In genomic region chr22:20648306-20648903, GRCh38 we compare ENCODE assay signal across 25 cellular contexts.
A peak's percentile ranks its signal among the peaks of the same experiment; 100 is the strongest.
DNase-seq lines count a peak whose midpoint lies in the region; ATAC-seq, FAIRE-seq and TF ChIP-seq lines count a peak whose summit lies in the region.
"Had no signal": no experiment of that assay in that cellular context is flagged by ENCODE, and none has a peak within 500 bp of the region (broad histone marks: within the 10 kb centered on the region; RNA-seq: fewer than 3 reads in every experiment).

No MANE protein-coding gene starts in this region.

- H3K9me1 ChIP-seq in K562 (ENCODE audit: control insufficient read depth, insufficient read depth, low read length): peaks cover 5% of the 10 kb centered on the region

- H3K36me3 Mint-ChIP-seq in glutamatergic neuron (ENCODE audit: unreplicated experiment): no peaks in the 10 kb centered on the region

- H3K27me3 Mint-ChIP-seq in glutamatergic neuron (ENCODE audit: unreplicated experiment): peaks cover 3% of the 10 kb centered on the region

- H3K4me1 Mint-ChIP-seq in glutamatergic neuron (ENCODE audit: low read depth, unreplicated experiment): no peaks in the 10 kb centered on the region
- H3K4me1 Mint-ChIP-seq: CD8-positive, alpha-beta memory T cell had no signal

- CTCF ChIA-PET in K562 (lab: Yijun Ruan, JAX; ENCODE audit: low intra/inter-chr PET ratio): no interaction called here
- CTCF ChIA-PET in HepG2 (lab: Yijun Ruan, JAX; ENCODE audit: low intra/inter-chr PET ratio, low total read pairs): no interaction called here

- no TSS peak for BruUV-seq in K562 (replicated peaks; lab: Mats Ljungman, UMichigan)
- no TSS peak for BruUV-seq in HepG2 (replicated peaks; lab: Mats Ljungman, UMichigan)

- peaks cover 4% of the 10 kb centered on the region; the same call in 1 of the 3 replicates for H3K36me3 ChIP-seq in K562 (ENCODE audit: control insufficient read depth, insufficient read depth, low read length)
- H3K36me3 ChIP-seq in HepG2 (replicated peaks in 1 of 2; ENCODE audit: control insufficient read depth in 1 of 2, insufficient read depth in 2 of 2, low read length in 2 of 2): no peaks in the 10 kb centered on the region
- no peaks in the 10 kb centered on the region for H3K36me3 ChIP-seq in testis (ENCODE audit: low read depth, missing control alignments)
- no peaks in the 10 kb centered on the region for H3K36me3 ChIP-seq in BE2C
- H3K36me3 ChIP-seq: SJSA1 had no signal

- H3K27me3 ChIP-seq in K562 (ENCODE audit: control insufficient read depth in 2 of 2, insufficient read depth in 2 of 2, low read length in 2 of 2) (peaks cover 49 to 74% of the 10 kb centered on the region in 2 experiments), HepG2 (ENCODE audit: control insufficient read depth in 1 of 2, insufficient read depth in 2 of 2, low read length in 2 of 2) (peaks cover 3% of the 10 kb centered on the region in 2 experiments; a peak in 2 of 5 replicates), testis (no peaks in the 10 kb centered on the region), BE2C (no peaks in the 10 kb centered on the region; the same call in 1 of the 2 replicates)
- H3K27me3 ChIP-seq: SJSA1 had no signal

- POLR2A ChIA-PET in K562 (lab: Yijun Ruan, JAX): interaction anchor here (0.7 to 5.0 kb wide), 14 partner anchors 8 to 1481 kb away, joined by 3 to 38 read pairs (median 6); no protein-coding TSS in a partner anchor
- POLR2A ChIA-PET in HepG2 (lab: Yijun Ruan, JAX): interaction anchor here (0.6 kb wide), 1 partner anchor 25 kb away, joined by 3 read pairs; no protein-coding TSS in a partner anchor

- TF ChIP-seq EP300 in K562 (IDR thresholded peaks at IDR 0.05; ENCODE audit: low read length) (no peak), HepG2 (IDR thresholded peaks at IDR 0.05; ENCODE audit: low read depth in 2 of 2, low read length in 2 of 2) (no peak), HepG2 (CRISPR knock-in tag; IDR thresholded peaks at IDR 0.05; ENCODE audit: borderline replicate concordance) (no peak)

- TF ChIP-seq CTCF in K562 (IDR thresholded peaks at IDR 0.05 in 2 of 3, conservative IDR thresholded peaks at IDR 0.05 in 1 of 3; ENCODE audit: insufficient read depth in 2 of 3, low read depth in 1 of 3, low read length in 3 of 3): no peak
- TF ChIP-seq CTCF in HepG2 (CRISPR knock-in tag; IDR thresholded peaks at IDR 0.05): 0 out of 2 replicates have a peak, but pooled peaks have one; percentile 8
- no peak for TF ChIP-seq CTCF in testis (IDR thresholded peaks at IDR 0.05)
- no peak for TF ChIP-seq CTCF in BE2C (IDR thresholded peaks at IDR 0.05; ENCODE audit: low read depth, low read length)
- no peak for TF ChIP-seq CTCF in glutamatergic neuron (IDR thresholded peaks at IDR 0.05; ENCODE audit: partially characterized antibody, unreplicated experiment)

- H3K9me3 ChIP-seq in K562 (replicated peaks; ENCODE audit: control insufficient read depth, insufficient read depth, low read depth, low read length) (no peaks in the 10 kb centered on the region), HepG2 (ENCODE audit: low read length) (no peaks in the 10 kb centered on the region), testis (no peaks in the 10 kb centered on the region), BE2C (no peaks in the 10 kb centered on the region)
- H3K9me3 ChIP-seq: SJSA1 had no signal

- H3K79me2 ChIP-seq in K562 (ENCODE audit: control insufficient read depth, insufficient read depth, low read length): no peaks in the 10 kb centered on the region
- no peaks in the 10 kb centered on the region for H3K79me2 ChIP-seq in HepG2 (ENCODE audit: insufficient read depth, low read length)

- no peak for TF ChIP-seq RAD21 in K562 (CRISPR knock-in tag; conservative IDR thresholded peaks at IDR 0.05 in 1 of 2, IDR thresholded peaks at IDR 0.05 in 1 of 2)
- TF ChIP-seq RAD21 in HepG2 (CRISPR knock-in tag; IDR thresholded peaks at IDR 0.05): no peak

- in situ Hi-C loops in K562 (cut with MboI): no loop called here
- in situ Hi-C loops in HepG2 (cut with HindIII; ENCODE audit: extremely low pct_ligation_motif_present, low pct_unique_long_range_greater_than_20kb): no loop called here

- FAIRE-seq in K562 (lab: Jason Lieb, UNC) (no peak), HepG2 (lab: Jason Lieb, UNC) (no peak)
- FAIRE-seq: HTR-8/SVneo had no signal

- WGBS in K562 (ENCODE audit: insufficient coverage, low coverage, missing lambda C conversion rate): 14% methylated on average over 2 of the region's 2 CpGs
- 20% methylated on average over 2 of the region's 2 CpGs for WGBS in HepG2 (ENCODE audit: low lambda C conversion rate)
- 74 to 79% methylated on average over 2 of the region's 2 CpGs for WGBS in testis, 2 donors

- no peak overlapping the region for H3K4me2 ChIP-seq in K562 (ENCODE audit: insufficient read depth, low read length)
- H3K4me2 ChIP-seq in HepG2 (ENCODE audit: low read depth, low read length): no peak overlapping the region

- H2AFZ ChIP-seq in K562 (ENCODE audit: low read depth, low read length) (no peak overlapping the region), HepG2 (ENCODE audit: low read length) (no peak overlapping the region)

- H3K27ac Mint-ChIP-seq in glutamatergic neuron (ENCODE audit: unreplicated experiment): no peak overlapping the region
- H3K27ac Mint-ChIP-seq: HFFc6 had no signal

- H3K27ac ChIP-seq in K562 (ENCODE audit: extremely low read depth, low read depth, low read length) (no peak overlapping the region), HepG2 (ENCODE audit: extremely low read length, insufficient read depth, low read length) (no peak overlapping the region), testis (no peak overlapping the region)
- H3K27ac ChIP-seq: C4-2B, SJSA1 had no signal

- ATAC-seq in K562 (peak; percentile 42), HepG2 (no peak)
- ATAC-seq: Right ventricle myocardium inferior had no signal

- no peak overlapping the region for H3K4me3 ChIP-seq in K562
- H3K4me3 ChIP-seq in HepG2 (replicated peaks in 1 of 3; ENCODE audit: insufficient read depth in 1 of 3, low read depth in 2 of 3, low read length in 3 of 3): no peak overlapping the region
- H3K4me3 ChIP-seq in testis: no peak overlapping the region
- no peak overlapping the region for H3K4me3 ChIP-seq in BE2C (ENCODE audit: low read depth, low read length)
- H3K4me3 ChIP-seq: SJSA1 had no signal

- H3K9ac ChIP-seq in K562 (ENCODE audit: insufficient read depth in 1 of 2, low read depth in 2 of 2, low read length in 2 of 2): no peak overlapping the region
- no peak overlapping the region for H3K9ac ChIP-seq in HepG2 (ENCODE audit: insufficient read depth, low read depth, low read length)

- peaks cover 5% of the 10 kb centered on the region for H3K9me3 Mint-ChIP-seq in glutamatergic neuron (ENCODE audit: unreplicated experiment)
- H3K9me3 Mint-ChIP-seq: CD8-positive, alpha-beta memory T cell; HFFc6 had no signal

- TF ChIP-seq POLR2A in K562 (conservative IDR thresholded peaks at IDR 0.05): no peak
- no peak for TF ChIP-seq POLR2A in HepG2 (IDR thresholded peaks at IDR 0.05; ENCODE audit: insufficient read depth in 1 of 2, low read depth in 2 of 2, low read length in 2 of 2)
- TF ChIP-seq POLR2A in testis (IDR thresholded peaks at IDR 0.05): no peak

- no peak overlapping the region for H3K4me3 Mint-ChIP-seq in glutamatergic neuron (ENCODE audit: unreplicated experiment)
- H3K4me3 Mint-ChIP-seq: CD8-positive, alpha-beta memory T cell; HFFc6 had no signal

- peak; percentile 4 for DNase-seq in activated CD8-positive, alpha-beta memory T cell treated with anti-CD3 and anti-CD28 coated beads for 24 hours
- no peak for DNase-seq in activated CD8-positive, alpha-beta memory T cell treated with anti-CD3 and anti-CD28 coated beads, Interleukin-2, amount 50 U/mL, for 4 hours
- DNase-seq in K562 (ENCODE audit: extremely low read depth in 1 of 4, low spot score in 3 of 4): peak in 2 of 4 experiments; percentile 16 to 33
- no peak for DNase-seq in HepG2 (ENCODE audit: low spot score)
- DNase-seq in testis: peak; percentile 3
- DNase-seq in BE2C: no peak
- DNase-seq in glutamatergic neuron: no peak
- no peak for DNase-seq in dermis blood vessel endothelial cell
- DNase-seq: 8988T; AML-193; CD8-positive, alpha-beta memory T cell; H7; HFFc6; IMR-90; MV-4-11; NCI-H1105 treated with DMSO at 0.1 percent for 48 hours; NCI-H1694; NCI-H2081; NCI-H2171; NCI-H345; NCI-H524 treated with DMSO at 0.1 percent for 48 hours had no signal

- H4K20me1 ChIP-seq in K562 (replicated peaks; ENCODE audit: control insufficient read depth, insufficient read depth, low read length) (peaks cover 15% of the 10 kb centered on the region; the same call in 1 of the 2 replicates), HepG2 (ENCODE audit: insufficient read depth, low read length) (no peaks in the 10 kb centered on the region)

- peaks cover 0 to 4% of the 10 kb centered on the region in 2 experiments; a peak in 1 of 5 replicates for H3K4me1 ChIP-seq in K562 (replicated peaks in 1 of 2; ENCODE audit: control insufficient read depth in 2 of 2, insufficient read depth in 2 of 2, low read length in 2 of 2)
- H3K4me1 ChIP-seq in HepG2 (ENCODE audit: insufficient read depth, low read length): peaks cover 6% of the 10 kb centered on the region
- H3K4me1 ChIP-seq in testis: no peaks in the 10 kb centered on the region
- H3K4me1 ChIP-seq in BE2C: no peaks in the 10 kb centered on the region
- H3K4me1 ChIP-seq: SJSA1 had no signal

- intact Hi-C loops in K562 (cut with micrococcal nuclease): no loop called here
- intact Hi-C loops in HepG2 (cut with micrococcal nuclease; ENCODE audit: unreplicated experiment): no loop called here
- intact Hi-C loops in testis (cut with DNase I; ENCODE audit: low total_unique reads): no loop called here

TF ChIP-seq in K562, 482 proteins besides CTCF, POLR2A, EP300 and RAD21 (continues in another document):
- TF ChIP-seq HDAC1 (IDR thresholded peaks at IDR 0.05) (peak in 1 of 2 experiments; percentile 43; a peak in 1 of 4 replicates), TRIM24 (IDR thresholded peaks at IDR 0.05) (peak in 1 of 2 experiments; percentile 46; a peak in 1 of 4 replicates), ZFP36 (IDR thresholded peaks at IDR 0.05; ENCODE audit: low read depth, low read length, partially characterized antibody) (peak; percentile 36), FOXJ2 (tag; IDR thresholded peaks at IDR 0.05) (peak; percentile 51; the same call in 1 of the 2 replicates), FOXA3 (CRISPR knock-in tag; conservative IDR thresholded peaks at IDR 0.05 in 1 of 2, IDR thresholded peaks at IDR 0.05 in 1 of 2) (peak; percentile 62 to 80; a peak in 3 of 4 replicates)

TF ChIP-seq in HepG2, 621 proteins besides CTCF, POLR2A, EP300 and RAD21 (continues in another document):
- TF ChIP-seq NCOA5 (CRISPR knock-in tag; IDR thresholded peaks at IDR 0.05) (no peak), RXRB (CRISPR knock-in tag; IDR thresholded peaks at IDR 0.05; ENCODE audit: borderline replicate concordance) (peak; percentile 48; the same call in 1 of the 2 replicates), FOXA3 (CRISPR knock-in tag; IDR thresholded peaks at IDR 0.05) (peak; percentile 51; the same call in 1 of the 2 replicates), ZNF264 (CRISPR knock-in tag; IDR thresholded peaks at IDR 0.05) (no peak), EHMT2 (IDR thresholded peaks at IDR 0.05; ENCODE audit: borderline replicate concordance, low read depth, low read length) (no peak)

Comparison
In these comparisons a context has a peak if more than half of its experiments do, and no peak if none do; other contexts are left out.
1. DNase-seq: peak in activated CD8-positive, alpha-beta memory T cell treated with anti-CD3 and anti-CD28 coated beads for 24 hours (single experiment) and testis (single experiment); none in activated CD8-positive, alpha-beta memory T cell treated with anti-CD3 and anti-CD28 coated beads, Interleukin-2, amount 50 U/mL, for 4 hours (single experiment), HepG2 (single experiment), BE2C (single experiment), glutamatergic neuron (single experiment) and dermis blood vessel endothelial cell (single experiment).